In genomic region chr1:206141996-206142395, GRCh38 we compare ENCODE assay signal across 25 cellular contexts. TPM values are rescaled to one million over a fixed set of nuclear protein-coding genes. Genes with fewer than 3 reads are reported as not detected.
"Had no signal": no experiment of that assay in that cellular context is flagged by ENCODE, and none has a peak within 500 bp of the region (broad histone marks: within the 10 kb centered on the region; RNA-seq: fewer than 3 reads in every experiment).

No MANE protein-coding gene starts in this region.

- H3K4me3 ChIP-seq: hepatocyte, lung, pancreas, suprapubic skin, thyroid gland had no signal

- H3K27me3 ChIP-seq: hepatocyte, thyroid gland had no signal

- H3K4me1 ChIP-seq: suprapubic skin had no signal

- H3K4me1 Mint-ChIP-seq: endodermal cell, naive B cell had no signal

- H3K79me2 ChIP-seq: hepatocyte had no signal

- H3K4me2 ChIP-seq: hepatocyte had no signal

- H3K9me3 ChIP-seq: pancreas, suprapubic skin, thyroid gland had no signal

- H3K36me3 ChIP-seq: pancreas, suprapubic skin, thyroid gland had no signal

- H3K27ac ChIP-seq: hepatocyte, pancreas, suprapubic skin, thyroid gland had no signal

- ATAC-seq: left cardiac atrium, left ventricle myocardium superior, right cardiac atrium had no signal

- H3K9me3 Mint-ChIP-seq: endodermal cell, naive B cell, type B pancreatic cell had no signal

- DNase-seq: effector CD4-positive, alpha-beta T cell; endodermal cell; erythroblast; foreskin melanocyte; head of caudate nucleus; kidney; left cardiac atrium; left ventricle myocardium superior; mesenchymal stem cell; naive B cell; occipital lobe; pancreas; right cardiac atrium; small intestine; stimulated activated CD4-positive, alpha-beta T cell treated with anti-CD3 and anti-CD28 coated beads, Interleukin-12 subunit alpha, Interleukin-12 subunit beta, amount 100 ng/mL, for 4 hours; stimulated activated naive CD8-positive, alpha-beta T cell treated with anti-CD3 and anti-CD28 coated beads, Interleukin-15, Interleukin-2, amounts not matched to agents 100 U/mL and 50 U/mL, for 24 hours had no signal

- H3K36me3 Mint-ChIP-seq: naive B cell, type B pancreatic cell had no signal

- H3K4me3 Mint-ChIP-seq: endodermal cell, nephron, type B pancreatic cell had no signal

- H3K27ac Mint-ChIP-seq: endodermal cell, naive B cell, nephron, progenitor cell of endocrine pancreas, type B pancreatic cell had no signal

RNA-seq across cellular contexts. Expression of gene AVPR1B, which starts 24.8 kb away (rescaled TPM):
- total RNA-seq: dermis microvascular lymphatic vessel endothelial cell, endothelial cell of umbilical vein, hepatocyte, left cardiac atrium, left ventricle myocardium superior, lung, occipital lobe, right cardiac atrium, suprapubic skin had no signal
- polyA plus RNA-seq: endothelial cell of umbilical vein, hepatocyte, lung had no signal
